Comparison of ENCODE assay signal across 9 cellular contexts in the genomic region with DNA sequence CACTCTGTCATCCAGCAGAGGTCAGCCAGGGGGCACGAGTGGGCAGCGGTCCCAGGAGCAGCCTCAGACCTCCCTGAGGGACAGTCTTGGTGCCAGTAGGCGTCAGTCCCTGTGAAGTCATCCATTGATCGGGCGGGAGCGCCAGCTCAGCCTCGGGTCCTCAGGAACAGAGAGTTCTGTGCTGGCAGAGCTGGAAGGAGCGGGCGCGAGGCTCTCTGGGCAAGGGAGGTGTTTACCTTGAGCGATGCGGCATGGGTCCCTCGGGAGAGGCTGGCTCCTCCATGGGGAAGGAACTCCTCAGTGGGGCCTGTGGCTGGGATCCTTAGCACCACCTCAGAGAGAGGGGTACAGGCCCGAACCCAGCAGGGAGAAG.
DNase-seq lines count a peak whose midpoint lies in the region; ATAC-seq and TF ChIP-seq lines count a peak whose summit lies in the region.
"Had no signal": no experiment of that assay in that cellular context is flagged by ENCODE, and none has a peak within 500 bp of the region (broad histone marks: within the 10 kb centered on the region; RNA-seq: fewer than 3 reads in every experiment).

No MANE protein-coding gene starts in this region.

- no peaks in the 10 kb centered on the region for H3K27me3 Mint-ChIP-seq in stimulated activated naive B cell treated with anti-CD40 and anti-IgM and Interleukin-4, amounts not matched to agents 10 μg/mL and 1 μg/mL and 100 μg/mL, for 72 hours

- H3K4me3 ChIP-seq in adipocyte (ENCODE audit: low read length) = no peak overlapping the region
- H3K4me3 ChIP-seq in left lung = no peak overlapping the region

- peaks cover 63 to 86% of the 10 kb centered on the region in 2 donors for H3K4me1 Mint-ChIP-seq in stimulated activated naive B cell treated with anti-CD40 and anti-IgM and Interleukin-4, amounts not matched to agents 10 μg/mL and 1 μg/mL and 100 μg/mL, for 72 hours

- H3K27me3 ChIP-seq in adipocyte (replicated peaks; ENCODE audit: control insufficient read depth, insufficient read depth, low read length) (no peaks in the 10 kb centered on the region), left lung (no peaks in the 10 kb centered on the region)

- peak overlapping the region; percentile 98 for H3K27ac Mint-ChIP-seq in stimulated activated naive B cell treated with anti-CD40 and anti-IgM and Interleukin-4, amounts not matched to agents 10 μg/mL and 1 μg/mL and 100 μg/mL, for 72 hours

- ATAC-seq in left lung = no peak
- ATAC-seq in stimulated activated naive B cell treated with anti-CD40 and anti-IgM and Interleukin-4, amounts not matched to agents 10 μg/mL and 1 μg/mL and 100 μg/mL, for 72 hours (replicated peaks) = no peak
- no peak for ATAC-seq in HG02852 (IDR thresholded peaks at IDR 0.05; ENCODE audit: unreplicated experiment)
- no peak for ATAC-seq in GM21423 (IDR thresholded peaks at IDR 0.05; ENCODE audit: unreplicated experiment)
- no peak for ATAC-seq in HG02610 (IDR thresholded peaks at IDR 0.05; ENCODE audit: unreplicated experiment)

- H3K36me3 Mint-ChIP-seq in stimulated activated naive B cell treated with anti-CD40 and anti-IgM and Interleukin-4, amounts not matched to agents 10 μg/mL and 1 μg/mL and 100 μg/mL, for 72 hours = peaks cover 35 to 63% of the 10 kb centered on the region in 2 donors

- peak overlapping the region; percentile 35 for H3K9ac ChIP-seq in adipocyte (ENCODE audit: low read length)

- H3K36me3 ChIP-seq in adipocyte (ENCODE audit: control insufficient read depth, insufficient read depth, low read length, severe bottlenecking) (no peaks in the 10 kb centered on the region), left lung (no peaks in the 10 kb centered on the region)

- intact Hi-C loops in left lung (cut with DNase I) = no loop called here

- no peaks in the 10 kb centered on the region for H3K9me3 ChIP-seq in adipocyte (ENCODE audit: control insufficient read depth, low read length)
- H3K9me3 ChIP-seq in left lung = no peaks in the 10 kb centered on the region

- in situ Hi-C loops in GM13976 (cut with MboI; ENCODE audit: low sequenced_read_pairs, unreplicated experiment) = no loop called here

- no peaks in the 10 kb centered on the region for H3K9me3 Mint-ChIP-seq in stimulated activated naive B cell treated with anti-CD40 and anti-IgM and Interleukin-4, amounts not matched to agents 10 μg/mL and 1 μg/mL and 100 μg/mL, for 72 hours

- DNase-seq in GM13976 (ENCODE audit: low spot score) (no peak), adipocyte (ENCODE audit: low read depth) (no peak), left lung (peak in 1 of 2 donors; percentile 79), SW480 (ENCODE audit: low spot score) (no peak)
- no peak for DNase-seq in stimulated activated naive B cell treated with anti-CD40 and anti-IgM and Interleukin-4, amounts not matched to agents 10 μg/mL and 1 μg/mL and 100 μg/mL, for 72 hours
- DNase-seq: NCI-H2107 had no signal

- H3K4me1 ChIP-seq in adipocyte (ENCODE audit: control insufficient read depth, insufficient read depth, low read length) = peaks cover 51% of the 10 kb centered on the region
- H3K4me1 ChIP-seq in left lung = peaks cover 49 to 92% of the 10 kb centered on the region in 2 donors

- peak overlapping the region; percentile 62 to 88 for H3K27ac ChIP-seq in left lung

- TF ChIP-seq CTCF in GM13976 (IDR thresholded peaks at IDR 0.05; ENCODE audit: borderline replicate concordance, control extremely low read depth, extremely low read depth, insufficient read depth, missing control alignments) = peak; percentile 21
- TF ChIP-seq CTCF in left lung (IDR thresholded peaks at IDR 0.05) = no peak

- peak overlapping the region; percentile 78 to 83 for H3K4me3 Mint-ChIP-seq in stimulated activated naive B cell treated with anti-CD40 and anti-IgM and Interleukin-4, amounts not matched to agents 10 μg/mL and 1 μg/mL and 100 μg/mL, for 72 hours
